In the genomic region with DNA sequence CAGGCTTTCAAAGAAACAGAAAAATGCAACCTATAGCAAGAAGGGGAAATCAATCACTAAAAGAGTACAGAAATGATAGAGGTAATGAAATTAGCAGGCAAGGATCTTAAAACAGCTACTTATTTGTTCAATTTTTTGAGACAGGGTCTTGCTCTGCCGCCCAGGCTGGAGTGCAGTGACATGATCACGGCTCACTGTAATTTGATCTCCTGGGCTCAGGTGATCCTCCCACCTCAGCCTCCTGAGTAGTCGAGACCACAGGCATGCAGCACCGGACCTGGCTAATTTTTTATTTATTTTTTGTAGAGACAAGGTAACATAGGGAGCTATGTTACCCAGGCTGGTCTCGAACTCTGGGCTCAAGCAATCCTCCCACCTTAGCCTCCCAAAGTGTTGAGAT, we compare ENCODE assay signal across 1 cellular context.
TF ChIP-seq lines count a peak whose summit lies in the region.

No MANE protein-coding gene starts in this region.

TF ChIP-seq in GM23338, 12 proteins besides CTCF, POLR2A, EP300 and RAD21 (continued from another document):
- TF ChIP-seq, protein P1, sequence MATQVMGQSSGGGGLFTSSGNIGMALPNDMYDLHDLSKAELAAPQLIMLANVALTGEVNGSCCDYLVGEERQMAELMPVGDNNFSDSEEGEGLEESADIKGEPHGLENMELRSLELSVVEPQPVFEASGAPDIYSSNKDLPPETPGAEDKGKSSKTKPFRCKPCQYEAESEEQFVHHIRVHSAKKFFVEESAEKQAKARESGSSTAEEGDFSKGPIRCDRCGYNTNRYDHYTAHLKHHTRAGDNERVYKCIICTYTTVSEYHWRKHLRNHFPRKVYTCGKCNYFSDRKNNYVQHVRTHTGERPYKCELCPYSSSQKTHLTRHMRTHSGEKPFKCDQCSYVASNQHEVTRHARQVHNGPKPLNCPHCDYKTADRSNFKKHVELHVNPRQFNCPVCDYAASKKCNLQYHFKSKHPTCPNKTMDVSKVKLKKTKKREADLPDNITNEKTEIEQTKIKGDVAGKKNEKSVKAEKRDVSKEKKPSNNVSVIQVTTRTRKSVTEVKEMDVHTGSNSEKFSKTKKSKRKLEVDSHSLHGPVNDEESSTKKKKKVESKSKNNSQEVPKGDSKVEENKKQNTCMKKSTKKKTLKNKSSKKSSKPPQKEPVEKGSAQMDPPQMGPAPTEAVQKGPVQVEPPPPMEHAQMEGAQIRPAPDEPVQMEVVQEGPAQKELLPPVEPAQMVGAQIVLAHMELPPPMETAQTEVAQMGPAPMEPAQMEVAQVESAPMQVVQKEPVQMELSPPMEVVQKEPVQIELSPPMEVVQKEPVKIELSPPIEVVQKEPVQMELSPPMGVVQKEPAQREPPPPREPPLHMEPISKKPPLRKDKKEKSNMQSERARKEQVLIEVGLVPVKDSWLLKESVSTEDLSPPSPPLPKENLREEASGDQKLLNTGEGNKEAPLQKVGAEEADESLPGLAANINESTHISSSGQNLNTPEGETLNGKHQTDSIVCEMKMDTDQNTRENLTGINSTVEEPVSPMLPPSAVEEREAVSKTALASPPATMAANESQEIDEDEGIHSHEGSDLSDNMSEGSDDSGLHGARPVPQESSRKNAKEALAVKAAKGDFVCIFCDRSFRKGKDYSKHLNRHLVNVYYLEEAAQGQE (IDR thresholded peaks at IDR 0.05; ENCODE audit: unreplicated experiment): no peak
- TF ChIP-seq ETS1 (IDR thresholded peaks at IDR 0.05) (no peak), ZNF114 (CRISPR knock-in tag; IDR thresholded peaks at IDR 0.05) (no peak), JUNB (IDR thresholded peaks at IDR 0.05; ENCODE audit: unreplicated experiment) (no peak), STAT1 (IDR thresholded peaks at IDR 0.05; ENCODE audit: unreplicated experiment) (no peak), POLR2AphosphoS5 (IDR thresholded peaks at IDR 0.05; ENCODE audit: low read depth) (no peak), EZH2phosphoT487 (IDR thresholded peaks at IDR 0.05; ENCODE audit: unreplicated experiment) (no peak), ZNF331 (CRISPR knock-in tag; IDR thresholded peaks at IDR 0.05; ENCODE audit: low read depth) (no peak), NANOG (IDR thresholded peaks at IDR 0.05; ENCODE audit: borderline replicate concordance) (no peak)
- TF ChIP-seq, protein P2, sequence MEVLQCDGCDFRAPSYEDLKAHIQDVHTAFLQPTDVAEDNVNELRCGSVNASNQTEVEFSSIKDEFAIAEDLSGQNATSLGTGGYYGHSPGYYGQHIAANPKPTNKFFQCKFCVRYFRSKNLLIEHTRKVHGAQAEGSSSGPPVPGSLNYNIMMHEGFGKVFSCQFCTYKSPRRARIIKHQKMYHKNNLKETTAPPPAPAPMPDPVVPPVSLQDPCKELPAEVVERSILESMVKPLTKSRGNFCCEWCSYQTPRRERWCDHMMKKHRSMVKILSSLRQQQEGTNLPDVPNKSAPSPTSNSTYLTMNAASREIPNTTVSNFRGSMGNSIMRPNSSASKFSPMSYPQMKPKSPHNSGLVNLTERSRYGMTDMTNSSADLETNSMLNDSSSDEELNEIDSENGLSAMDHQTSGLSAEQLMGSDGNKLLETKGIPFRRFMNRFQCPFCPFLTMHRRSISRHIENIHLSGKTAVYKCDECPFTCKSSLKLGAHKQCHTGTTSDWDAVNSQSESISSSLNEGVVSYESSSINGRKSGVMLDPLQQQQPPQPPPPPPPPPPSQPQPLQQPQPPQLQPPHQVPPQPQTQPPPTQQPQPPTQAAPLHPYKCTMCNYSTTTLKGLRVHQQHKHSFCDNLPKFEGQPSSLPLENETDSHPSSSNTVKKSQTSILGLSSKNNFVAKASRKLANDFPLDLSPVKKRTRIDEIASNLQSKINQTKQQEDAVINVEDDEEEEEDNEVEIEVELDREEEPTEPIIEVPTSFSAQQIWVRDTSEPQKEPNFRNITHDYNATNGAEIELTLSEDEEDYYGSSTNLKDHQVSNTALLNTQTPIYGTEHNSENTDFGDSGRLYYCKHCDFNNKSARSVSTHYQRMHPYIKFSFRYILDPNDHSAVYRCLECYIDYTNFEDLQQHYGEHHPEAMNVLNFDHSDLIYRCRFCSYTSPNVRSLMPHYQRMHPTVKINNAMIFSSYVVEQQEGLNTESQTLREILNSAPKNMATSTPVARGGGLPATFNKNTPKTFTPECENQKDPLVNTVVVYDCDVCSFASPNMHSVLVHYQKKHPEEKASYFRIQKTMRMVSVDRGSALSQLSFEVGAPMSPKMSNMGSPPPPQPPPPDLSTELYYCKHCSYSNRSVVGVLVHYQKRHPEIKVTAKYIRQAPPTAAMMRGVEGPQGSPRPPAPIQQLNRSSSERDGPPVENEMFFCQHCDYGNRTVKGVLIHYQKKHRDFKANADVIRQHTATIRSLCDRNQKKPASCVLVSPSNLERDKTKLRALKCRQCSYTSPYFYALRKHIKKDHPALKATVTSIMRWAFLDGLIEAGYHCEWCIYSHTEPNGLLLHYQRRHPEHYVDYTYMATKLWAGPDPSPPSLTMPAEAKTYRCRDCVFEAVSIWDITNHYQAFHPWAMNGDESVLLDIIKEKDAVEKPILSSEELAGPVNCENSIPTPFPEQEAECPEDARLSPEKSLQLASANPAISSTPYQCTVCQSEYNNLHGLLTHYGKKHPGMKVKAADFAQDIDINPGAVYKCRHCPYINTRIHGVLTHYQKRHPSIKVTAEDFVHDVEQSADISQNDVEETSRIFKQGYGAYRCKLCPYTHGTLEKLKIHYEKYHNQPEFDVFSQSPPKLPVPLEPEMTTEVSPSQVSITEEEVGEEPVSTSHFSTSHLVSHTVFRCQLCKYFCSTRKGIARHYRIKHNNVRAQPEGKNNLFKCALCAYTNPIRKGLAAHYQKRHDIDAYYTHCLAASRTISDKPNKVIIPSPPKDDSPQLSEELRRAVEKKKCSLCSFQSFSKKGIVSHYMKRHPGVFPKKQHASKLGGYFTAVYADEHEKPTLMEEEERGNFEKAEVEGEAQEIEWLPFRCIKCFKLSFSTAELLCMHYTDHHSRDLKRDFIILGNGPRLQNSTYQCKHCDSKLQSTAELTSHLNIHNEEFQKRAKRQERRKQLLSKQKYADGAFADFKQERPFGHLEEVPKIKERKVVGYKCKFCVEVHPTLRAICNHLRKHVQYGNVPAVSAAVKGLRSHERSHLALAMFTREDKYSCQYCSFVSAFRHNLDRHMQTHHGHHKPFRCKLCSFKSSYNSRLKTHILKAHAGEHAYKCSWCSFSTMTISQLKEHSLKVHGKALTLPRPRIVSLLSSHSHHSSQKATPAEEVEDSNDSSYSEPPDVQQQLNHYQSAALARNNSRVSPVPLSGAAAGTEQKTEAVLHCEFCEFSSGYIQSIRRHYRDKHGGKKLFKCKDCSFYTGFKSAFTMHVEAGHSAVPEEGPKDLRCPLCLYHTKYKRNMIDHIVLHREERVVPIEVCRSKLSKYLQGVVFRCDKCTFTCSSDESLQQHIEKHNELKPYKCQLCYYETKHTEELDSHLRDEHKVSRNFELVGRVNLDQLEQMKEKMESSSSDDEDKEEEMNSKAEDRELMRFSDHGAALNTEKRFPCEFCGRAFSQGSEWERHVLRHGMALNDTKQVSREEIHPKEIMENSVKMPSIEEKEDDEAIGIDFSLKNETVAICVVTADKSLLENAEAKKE (CRISPR knock-in tag; IDR thresholded peaks at IDR 0.05): no peak
